Comparison of ENCODE assay signal across 21 cellular contexts in the genomic region with DNA sequence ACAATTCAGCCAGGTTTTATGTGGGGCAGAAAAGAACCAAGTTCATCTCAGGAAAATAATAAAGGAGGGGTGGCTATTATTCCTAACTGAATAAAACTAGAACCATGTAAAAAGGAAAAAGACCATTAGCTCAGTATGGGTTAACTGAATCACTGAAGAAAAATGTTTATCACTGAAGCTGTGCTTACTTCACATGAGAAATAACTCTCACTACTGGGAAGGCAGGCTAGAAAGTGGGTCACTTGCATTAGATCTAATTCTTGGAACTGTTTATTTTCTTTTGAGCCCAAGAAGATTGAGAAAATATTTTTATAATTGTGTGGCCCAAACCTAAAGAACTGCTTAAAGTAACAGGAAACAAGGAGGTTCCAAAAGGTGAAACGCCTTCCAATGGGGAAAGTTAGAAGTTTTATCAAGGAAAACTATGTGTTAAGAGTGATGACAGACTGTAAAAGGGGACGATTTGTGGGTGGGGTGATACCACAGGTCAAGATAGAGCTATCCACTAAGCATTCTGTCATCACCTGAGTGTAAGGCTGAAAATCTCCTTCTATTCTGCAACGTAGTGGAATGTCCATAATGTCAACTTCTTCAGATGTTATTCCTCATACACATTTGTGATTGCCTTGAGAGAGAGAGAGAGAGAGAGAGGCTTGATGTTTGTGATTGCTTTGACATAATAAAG.
DNase-seq lines count a peak whose midpoint lies in the region; ATAC-seq and TF ChIP-seq lines count a peak whose summit lies in the region.
"Had no signal": no experiment of that assay in that cellular context is flagged by ENCODE, and none has a peak within 500 bp of the region (broad histone marks: within the 10 kb centered on the region; RNA-seq: fewer than 3 reads in every experiment).

No MANE protein-coding gene starts in this region.

- no peaks in the 10 kb centered on the region for H4K20me1 ChIP-seq in fibroblast of lung (ENCODE audit: control insufficient read depth, extremely low read depth, insufficient read depth, low read length)
- H4K20me1 ChIP-seq: BLaER1 had no signal

- H3K4me3 ChIP-seq in astrocyte of the cerebellum (ENCODE audit: low read depth, low read length) (no peak overlapping the region), fibroblast of lung (replicated peaks in 1 of 4; ENCODE audit: control extremely low read depth in 1 of 4, insufficient read depth in 1 of 4, low read depth in 3 of 4, low read length in 4 of 4) (no peak overlapping the region)
- H3K4me3 ChIP-seq: A549, BLaER1, GM23248, HAP-1 had no signal

- DNase-seq in NCI-H226 (peak; percentile 64), astrocyte of the cerebellum (ENCODE audit: low read depth) (peak; percentile 6), fibroblast of lung (ENCODE audit: low read depth in 2 of 2) (peak; percentile 20 to 59), progenitor cell of endocrine pancreas (ENCODE audit: low spot score, unreplicated experiment) (no peak), hippocampal formation (lab: John Stamatoyannopoulos, UW) (no peak)
- no peak for DNase-seq in activated effector memory CD4-positive, alpha-beta T cell treated with anti-CD3 and anti-CD28 coated beads, Interleukin-2, amount 50 U/mL, for 16 hours
- DNase-seq: CD4-positive, alpha-beta memory T cell; DMS153; GF-D8; GM23248; Karpas-422; NCI-H1417 treated with DMSO at 0.1 percent for 48 hours; NCI-H2029; NCI-H446; NCI-H69; Right ventricle myocardium superior had no signal

- peaks cover 6% of the 10 kb centered on the region for H3K9me3 Mint-ChIP-seq in progenitor cell of endocrine pancreas (ENCODE audit: low read depth)

- H3K36me3 ChIP-seq in fibroblast of lung (ENCODE audit: control insufficient read depth, insufficient read depth, low read length), result no peaks in the 10 kb centered on the region
- H3K36me3 ChIP-seq: BLaER1, HAP-1 had no signal

- no peak for ATAC-seq in GM19324 (IDR thresholded peaks at IDR 0.05; ENCODE audit: low FRiP score, unreplicated experiment)
- ATAC-seq: A549 had no signal

- no peaks in the 10 kb centered on the region for H3K27me3 ChIP-seq in fibroblast of lung (ENCODE audit: control insufficient read depth, insufficient read depth, low read length)
- H3K27me3 ChIP-seq: BLaER1 had no signal

- H3K27ac Mint-ChIP-seq in progenitor cell of endocrine pancreas, result peak overlapping the region; percentile 10
- H3K27ac Mint-ChIP-seq: CD4-positive, alpha-beta memory T cell; IgD-negative memory B cell had no signal

- no peaks in the 10 kb centered on the region for H3K36me3 Mint-ChIP-seq in progenitor cell of endocrine pancreas (ENCODE audit: insufficient read depth)
- H3K36me3 Mint-ChIP-seq: CD4-positive, alpha-beta memory T cell; IgD-negative memory B cell had no signal

- in situ Hi-C loops in astrocyte of the cerebellum (cut with HindIII; ENCODE audit: low sequenced_read_pairs), result no loop called here

- H3K4me3 Mint-ChIP-seq in progenitor cell of endocrine pancreas (ENCODE audit: low read depth), result no peak overlapping the region
- H3K4me3 Mint-ChIP-seq: CD4-positive, alpha-beta memory T cell; IgD-negative memory B cell had no signal

- no peak overlapping the region for H3K9ac ChIP-seq in fibroblast of lung (ENCODE audit: insufficient read depth, low read length)
- H3K9ac ChIP-seq: BLaER1, GM23248 had no signal

- no peaks in the 10 kb centered on the region for H3K79me2 ChIP-seq in fibroblast of lung (ENCODE audit: control insufficient read depth, insufficient read depth, low read length)

- TF ChIP-seq CTCF in astrocyte of the cerebellum (IDR thresholded peaks at IDR 0.05; ENCODE audit: low read depth, low read length, missing control alignments) (no peak), fibroblast of lung (conservative IDR thresholded peaks at IDR 0.05 in 1 of 2, IDR thresholded peaks at IDR 0.05 in 1 of 2; ENCODE audit: low read depth in 1 of 2, low read length in 2 of 2) (no peak), progenitor cell of endocrine pancreas (IDR thresholded peaks at IDR 0.05; ENCODE audit: unreplicated experiment) (no peak)

- no peak overlapping the region for H3K27ac ChIP-seq in fibroblast of lung (ENCODE audit: insufficient read depth, low read length)
- H3K27ac ChIP-seq: A549, BLaER1, GM23248 had no signal

- no peak overlapping the region for H3K4me2 ChIP-seq in fibroblast of lung (ENCODE audit: extremely low read depth, insufficient read depth, low read length)
- H3K4me2 ChIP-seq: A549, BLaER1 had no signal

- H3K9me3 ChIP-seq in fibroblast of lung (ENCODE audit: control insufficient read depth, insufficient read depth, low read depth, low read length), result no peaks in the 10 kb centered on the region
- H3K9me3 ChIP-seq: A549, BLaER1, HAP-1 had no signal

- H2AFZ ChIP-seq in fibroblast of lung (ENCODE audit: low read length), result no peak overlapping the region
- H2AFZ ChIP-seq: GM23248 had no signal

- H3K27me3 Mint-ChIP-seq in progenitor cell of endocrine pancreas, result no peaks in the 10 kb centered on the region
- H3K27me3 Mint-ChIP-seq: CD4-positive, alpha-beta memory T cell; IgD-negative memory B cell had no signal

- peaks cover 5% of the 10 kb centered on the region for H3K4me1 Mint-ChIP-seq in progenitor cell of endocrine pancreas (ENCODE audit: low read depth)
- H3K4me1 Mint-ChIP-seq: CD4-positive, alpha-beta memory T cell; IgD-negative memory B cell had no signal

- no peaks in the 10 kb centered on the region for H3K4me1 ChIP-seq in fibroblast of lung (ENCODE audit: control insufficient read depth, extremely low read depth, insufficient read depth, low read length)
- H3K4me1 ChIP-seq: A549, BLaER1, HAP-1 had no signal

Comparison
In these comparisons a context has a peak if more than half of its experiments do, and no peak if none do; other contexts are left out.
1. DNase-seq: peak in NCI-H226 (single experiment), astrocyte of the cerebellum (single experiment) and fibroblast of lung (2 of 2); none in progenitor cell of endocrine pancreas (single experiment), hippocampal formation (0 of 2) and activated effector memory CD4-positive, alpha-beta T cell treated with anti-CD3 and anti-CD28 coated beads, Interleukin-2, amount 50 U/mL, for 16 hours (single experiment).